In genomic region chr6:113735487-113735886, GRCh38 we compare ENCODE assay signal across 24 cellular contexts.
DNase-seq lines count a peak whose midpoint lies in the region; ATAC-seq and TF ChIP-seq lines count a peak whose summit lies in the region.
"Had no signal": no experiment of that assay in that cellular context is flagged by ENCODE, and none has a peak within 500 bp of the region (broad histone marks: within the 10 kb centered on the region; RNA-seq: fewer than 3 reads in every experiment).

No MANE protein-coding gene starts in this region.

- H3K9me2 ChIP-seq in HCT116 (ENCODE audit: insufficient read depth), result no peaks in the 10 kb centered on the region
- H3K9me2 ChIP-seq in PC-3 (replicated peaks; ENCODE audit: low read length), result no peaks in the 10 kb centered on the region

- CTCF ChIA-PET in A673 (lab: Charles Lee), result no interaction called here
- CTCF ChIA-PET in HCT116 (lab: Charles Lee), result no interaction called here
- CTCF ChIA-PET in PC-3 (lab: Charles Lee), result no interaction called here
- CTCF ChIA-PET in mammary epithelial cell (lab: Charles Lee; ENCODE audit: low non-redundant PET), result no interaction called here

- TF ChIP-seq CTCF in A673 (conservative IDR thresholded peaks at IDR 0.05; ENCODE audit: low read depth, low read length) (no peak), HCT116 (IDR thresholded peaks at IDR 0.05 in 2 of 3, conservative IDR thresholded peaks at IDR 0.05 in 1 of 3; ENCODE audit: borderline replicate concordance in 1 of 3, insufficient read depth in 1 of 3, low read depth in 2 of 3, low read length in 2 of 3) (no peak), PC-3 (conservative IDR thresholded peaks at IDR 0.05; ENCODE audit: low read depth, low read length) (no peak), mammary epithelial cell (conservative IDR thresholded peaks at IDR 0.05 in 1 of 2, IDR thresholded peaks at IDR 0.05 in 1 of 2; ENCODE audit: extremely low read depth in 1 of 2, insufficient read depth in 1 of 2, low read depth in 1 of 2, low read length in 2 of 2) (no peak)

- no peak for TF ChIP-seq RAD21 in HCT116 (IDR thresholded peaks at IDR 0.05; ENCODE audit: low read depth)

- H3K27me3 ChIP-seq in A673 (replicated peaks; ENCODE audit: insufficient read depth, low read depth, low read length, poor library complexity) (no peaks in the 10 kb centered on the region), HCT116 (ENCODE audit: insufficient read depth, low read length) (no peaks in the 10 kb centered on the region), PC-3 (ENCODE audit: low read length) (no peaks in the 10 kb centered on the region), mesenchymal stem cell (ENCODE audit: control insufficient read depth in 1 of 2, insufficient read depth in 1 of 2, low read length in 2 of 2) (no peaks in the 10 kb centered on the region), mammary epithelial cell (ENCODE audit: insufficient read depth, low read length) (no peaks in the 10 kb centered on the region)
- H3K27me3 ChIP-seq: right atrium auricular region, transverse colon had no signal

- H3K27ac ChIP-seq in A673 (ENCODE audit: low read depth, low read length, poor library complexity, severe bottlenecking), result peak overlapping the region; percentile 57
- H3K27ac ChIP-seq in HCT116 (ENCODE audit: low read depth, low read length), result no peak overlapping the region
- no peak overlapping the region for H3K27ac ChIP-seq in PC-3 (ENCODE audit: low read length)
- no peak overlapping the region for H3K27ac ChIP-seq in mesenchymal stem cell (ENCODE audit: low read length, poor library complexity, severe bottlenecking)
- H3K27ac ChIP-seq in mammary epithelial cell (ENCODE audit: insufficient read depth, low read depth, low read length), result no peak overlapping the region
- H3K27ac ChIP-seq: parathyroid adenoma, RWPE1, transverse colon had no signal

- no peak overlapping the region for H3K18ac ChIP-seq in mesenchymal stem cell (ENCODE audit: low read depth in 1 of 2, low read length in 2 of 2)

- no peak overlapping the region for H2AK5ac ChIP-seq in mesenchymal stem cell (ENCODE audit: low read length, severe bottlenecking)

- H3K4ac ChIP-seq in mesenchymal stem cell (ENCODE audit: low read depth in 1 of 2, low read length in 2 of 2), result no peak overlapping the region

- no peak overlapping the region for H3K23ac ChIP-seq in mesenchymal stem cell (ENCODE audit: low read length in 2 of 2)

- H3K79me2 ChIP-seq in HCT116 (ENCODE audit: insufficient read depth, low read length), result no peaks in the 10 kb centered on the region
- H3K79me2 ChIP-seq in PC-3 (ENCODE audit: low read length), result no peaks in the 10 kb centered on the region
- H3K79me2 ChIP-seq in mammary epithelial cell (ENCODE audit: insufficient read depth, low read length), result no peaks in the 10 kb centered on the region
- H3K79me2 ChIP-seq: parathyroid adenoma had no signal

- no peak overlapping the region for H2BK5ac ChIP-seq in mesenchymal stem cell (ENCODE audit: low read depth, low read length, poor library complexity, severe bottlenecking)

- peaks cover 24% of the 10 kb centered on the region for H3K4me1 ChIP-seq in A673 (ENCODE audit: insufficient read depth, low read length, poor library complexity, severe bottlenecking)
- H3K4me1 ChIP-seq in HCT116 (ENCODE audit: control insufficient read depth in 1 of 2, insufficient read depth in 2 of 2, low read length in 2 of 2), result peaks cover 0 to 3% of the 10 kb centered on the region in 2 experiments; a peak in 1 of 4 replicates
- peaks cover 8% of the 10 kb centered on the region; the same call in 1 of the 2 replicates for H3K4me1 ChIP-seq in PC-3 (ENCODE audit: insufficient read depth, low read length)
- H3K4me1 ChIP-seq in mesenchymal stem cell (ENCODE audit: control insufficient read depth, insufficient read depth, low read depth, low read length), result no peaks in the 10 kb centered on the region
- H3K4me1 ChIP-seq in mammary epithelial cell (ENCODE audit: insufficient read depth, low read length), result peaks cover 6% of the 10 kb centered on the region
- H3K4me1 ChIP-seq: parathyroid adenoma had no signal

- H3K9me3 ChIP-seq in A673 (ENCODE audit: low read depth, low read length, poor library complexity, severe bottlenecking) (no peaks in the 10 kb centered on the region), HCT116 (ENCODE audit: control insufficient read depth in 1 of 2, insufficient read depth in 1 of 2, low read depth in 1 of 2, low read length in 2 of 2) (no peaks in the 10 kb centered on the region), PC-3 (ENCODE audit: low read length) (no peaks in the 10 kb centered on the region), mesenchymal stem cell (ENCODE audit: control insufficient read depth, low read length) (no peaks in the 10 kb centered on the region), mammary epithelial cell (replicated peaks; ENCODE audit: insufficient read depth, low read length) (no peaks in the 10 kb centered on the region)
- H3K9me3 ChIP-seq: right atrium auricular region, transverse colon had no signal

- no peak overlapping the region for H2BK15ac ChIP-seq in mesenchymal stem cell (ENCODE audit: low read depth, poor library complexity, severe bottlenecking)

- no peaks in the 10 kb centered on the region for H4K20me1 ChIP-seq in HCT116 (ENCODE audit: insufficient read depth)
- no peaks in the 10 kb centered on the region for H4K20me1 ChIP-seq in PC-3 (ENCODE audit: low read length)
- H4K20me1 ChIP-seq in mammary epithelial cell (ENCODE audit: insufficient read depth, low read length), result no peaks in the 10 kb centered on the region

- POLR2A ChIA-PET in A673 (lab: Charles Lee; ENCODE audit: low non-redundant PET), result no interaction called here
- POLR2A ChIA-PET in HCT116 (lab: Charles Lee), result no interaction called here
- POLR2A ChIA-PET in PC-3 (lab: Charles Lee; ENCODE audit: unreplicated experiment), result no interaction called here

- no peak overlapping the region for H2BK12ac ChIP-seq in mesenchymal stem cell (ENCODE audit: low read length in 2 of 2)

- no peak overlapping the region for H3K14ac ChIP-seq in mesenchymal stem cell (ENCODE audit: low read length in 2 of 2)

- 92% methylated on average over 1 of the region's 3 CpGs for WGBS in mesenchymal stem cell
- WGBS in mammary epithelial cell (ENCODE audit: low coverage, missing lambda C conversion rate), result 98% methylated on average over 3 of the region's 3 CpGs

- no TSS peak for BruUV-seq in A673 (replicated peaks; lab: Mats Ljungman, UMichigan)
- no TSS peak for BruUV-seq in HCT116 (replicated peaks; lab: Mats Ljungman, UMichigan)
- no TSS peak for BruUV-seq in PC-3 (replicated peaks; lab: Mats Ljungman, UMichigan)
- BruUV-seq in mammary epithelial cell (replicated peaks; lab: Mats Ljungman, UMichigan), result no TSS peak

- DNase-seq in A673 (ENCODE audit: low spot score) (peak; percentile 77), HCT116 (ENCODE audit: low read depth, low spot score) (no peak), PC-3 (no peak), mesenchymal stem cell (no peak), hippocampal formation (lab: John Stamatoyannopoulos, UW) (no peak), posterior cingulate gyrus (no peak), NCI-H345 treated with DMSO at 0.1 percent for 48 hours (lab: John Stamatoyannopoulos, UW; ENCODE audit: unreplicated experiment) (no peak), mammary epithelial cell (no peak)
- DNase-seq: activated CD4-positive, alpha-beta T cell treated with anti-CD3 and anti-CD28 coated beads, Interleukin-2, amount 50 U/mL, for 4 hours; activated naive CD4-positive, alpha-beta T cell treated with anti-CD3 and anti-CD28 coated beads, Interleukin-2, amount 10 ng/mL, durations not matched to agents 7 days and 5 days; C1 segment of cervical spinal cord; Calu3; islet precursor cell; natural killer cell; NCI-H1092 treated with DMSO at 0.1 percent for 48 hours; NCI-H1930; NCI-H526 treated with DMSO at 0.1 percent for 48 hours; stimulated activated CD4-positive, alpha-beta T cell treated with anti-CD3 and anti-CD28 coated beads, Interleukin-2, amount 100 ng/mL, for 24 hours; transverse colon had no signal

- RAD21 ChIA-PET in HCT116 (lab: Charles Lee; ENCODE audit: low non-redundant PET in 1 of 2, low total read pairs in 2 of 2, uncharacterized antibody in 2 of 2, unreplicated experiment in 2 of 2), result no interaction called here

- no peak overlapping the region for H4K91ac ChIP-seq in mesenchymal stem cell (ENCODE audit: low read length)

- in situ Hi-C loops in mammary epithelial cell (cut with MboI; ENCODE audit: low sequenced_read_pairs in 2 of 2), result no loop called here

- H2AFZ ChIP-seq in HCT116 (ENCODE audit: low read depth, low read length, poor library complexity, severe bottlenecking), result peak overlapping the region; percentile 44
- peak overlapping the region; percentile 34; the same call in 1 of the 2 replicates for H2AFZ ChIP-seq in PC-3 (ENCODE audit: low read length)
- no peak overlapping the region for H2AFZ ChIP-seq in mesenchymal stem cell (ENCODE audit: low read depth, low read length)
- no peak overlapping the region for H2AFZ ChIP-seq in mammary epithelial cell (ENCODE audit: low read depth, low read length)
- H2AFZ ChIP-seq: parathyroid adenoma had no signal

- TF ChIP-seq POLR2A in HCT116 (IDR thresholded peaks at IDR 0.05; ENCODE audit: borderline replicate concordance, extremely low read depth, insufficient read depth, insufficient read length), result no peak

- H3K36me3 ChIP-seq in A673 (ENCODE audit: insufficient read depth, low read length, poor library complexity, severe bottlenecking) (no peaks in the 10 kb centered on the region), HCT116 (ENCODE audit: control insufficient read depth in 1 of 2, insufficient read depth in 2 of 2, low read length in 2 of 2) (no peaks in the 10 kb centered on the region), PC-3 (ENCODE audit: low read depth, low read length) (no peaks in the 10 kb centered on the region), mesenchymal stem cell (ENCODE audit: control insufficient read depth in 1 of 2, insufficient read depth in 2 of 2, low read depth in 1 of 2, low read length in 2 of 2) (no peaks in the 10 kb centered on the region), mammary epithelial cell (ENCODE audit: insufficient read depth, low read length) (no peaks in the 10 kb centered on the region)
- H3K36me3 ChIP-seq: right atrium auricular region, transverse colon had no signal

- H4K8ac ChIP-seq in mesenchymal stem cell (ENCODE audit: low read length), result no peak overlapping the region

- intact Hi-C loops in A673 (cut with micrococcal nuclease; ENCODE audit: unreplicated experiment), result no loop called here
- intact Hi-C loops in HCT116 (cut with micrococcal nuclease), result no loop called here
- intact Hi-C loops in PC-3 (cut with micrococcal nuclease), result no loop called here
- intact Hi-C loops in posterior cingulate gyrus (cut with DNase I), result no loop called here
- intact Hi-C loops in mammary epithelial cell (cut with micrococcal nuclease), result no loop called here

- H3K9ac ChIP-seq in HCT116 (ENCODE audit: low read length) (no peak overlapping the region), PC-3 (ENCODE audit: low read length) (no peak overlapping the region), mesenchymal stem cell (ENCODE audit: low read length) (peak overlapping the region; percentile 52), mammary epithelial cell (ENCODE audit: insufficient read depth, low read length) (no peak overlapping the region)
- H3K9ac ChIP-seq: parathyroid adenoma had no signal

- H3K4me3 ChIP-seq in A673 (ENCODE audit: low read depth, low read length, poor library complexity, severe bottlenecking) (no peak overlapping the region), HCT116 (replicated peaks in 1 of 2; ENCODE audit: low read depth in 1 of 2, low read length in 2 of 2) (no peak overlapping the region), PC-3 (ENCODE audit: low read length) (no peak overlapping the region), mesenchymal stem cell (ENCODE audit: insufficient read depth in 1 of 2, low read depth in 1 of 2, low read length in 2 of 2) (no peak overlapping the region), mammary epithelial cell (replicated peaks in 1 of 3; ENCODE audit: insufficient read depth in 1 of 3, low read depth in 2 of 3, low read length in 3 of 3) (no peak overlapping the region)
- H3K4me3 ChIP-seq: right atrium auricular region, transverse colon had no signal

- no peaks in the 10 kb centered on the region for H3K79me1 ChIP-seq in mesenchymal stem cell (replicated peaks; ENCODE audit: low read length, poor library complexity, severe bottlenecking)

- H3F3A ChIP-seq in PC-3 (ENCODE audit: low read length, unreplicated experiment), result no peaks in the 10 kb centered on the region

- ATAC-seq in HCT116 (no peak), PC-3 (no peak)
- ATAC-seq: HepG2, natural killer cell, WTC11 had no signal

- dilution Hi-C loops in mammary epithelial cell (cut with HindIII; ENCODE audit: low sequenced_read_pairs), result no loop called here

- H2BK120ac ChIP-seq in mesenchymal stem cell (ENCODE audit: low read depth, low read length), result no peak overlapping the region

- H3K4me2 ChIP-seq in HCT116 (ENCODE audit: low read length) (no peak overlapping the region), PC-3 (ENCODE audit: low read length) (no peak overlapping the region), mesenchymal stem cell (ENCODE audit: low read length, poor library complexity, severe bottlenecking) (no peak overlapping the region), mammary epithelial cell (ENCODE audit: insufficient read depth, low read depth, low read length) (no peak overlapping the region)

Comparison
In these comparisons a context has a peak if more than half of its experiments do, and no peak if none do; other contexts are left out.
1. H2AFZ ChIP-seq: peak in HCT116 (single experiment) and PC-3 (single experiment); none in mesenchymal stem cell (single experiment) and mammary epithelial cell (single experiment).